ENCODE assay signal across 8 cellular contexts in the genomic region with DNA sequence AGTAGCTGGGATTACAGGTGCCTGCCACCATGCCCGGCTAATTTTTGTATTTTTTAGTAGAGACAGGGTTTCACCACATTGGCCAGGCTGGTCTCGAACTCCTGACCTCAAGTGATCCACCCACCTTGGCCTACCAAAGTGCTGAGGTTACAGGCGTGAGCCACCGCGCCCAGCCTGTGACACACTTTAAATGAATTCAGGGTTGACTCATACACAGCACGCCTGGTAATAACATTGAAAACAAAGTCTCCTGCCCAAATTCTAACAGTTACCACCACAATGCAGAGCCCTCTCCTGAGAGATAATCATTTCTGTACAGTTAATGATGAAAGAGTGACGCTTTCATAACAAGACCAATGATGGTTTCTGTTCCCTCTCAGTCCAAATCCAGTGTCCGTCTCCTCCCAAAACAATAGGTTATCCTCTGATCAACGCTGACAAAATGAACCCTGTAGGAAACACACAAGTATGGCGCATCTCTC. TPM values are rescaled to one million over a fixed set of nuclear protein-coding genes. Genes with fewer than 3 reads are reported as not detected.
DNase-seq lines count a peak whose midpoint lies in the region; ATAC-seq, FAIRE-seq and TF ChIP-seq lines count a peak whose summit lies in the region.
"Not testable (repeated sequence)": the region's sequence is repeated elsewhere in the genome, so short reads cannot be mapped to it uniquely, and the experiment has no call there.

No MANE protein-coding gene starts in this region.

- H3K36me3 Mint-ChIP-seq in activated T-helper 17 cell treated with anti-CD3 and anti-CD28 coated beads, Interleukin-2, amount 50 U/mL, for 72 hours (ENCODE audit: low read depth): peaks cover 31% of the 10 kb centered on the region

- TF ChIP-seq CTCF in keratinocyte (optimal IDR thresholded peaks at IDR 0.05 in 1 of 3, IDR thresholded peaks at IDR 0.05 in 1 of 3, conservative IDR thresholded peaks at IDR 0.05 in 1 of 3; ENCODE audit: extremely low read depth in 1 of 3, insufficient read depth in 2 of 3, low read length in 3 of 3); psoas muscle (IDR thresholded peaks at IDR 0.05); tibial nerve (IDR thresholded peaks at IDR 0.05): not testable (repeated sequence)

- not testable (repeated sequence) for TF ChIP-seq POLR2A in tibial nerve (IDR thresholded peaks at IDR 0.05)

- not testable (repeated sequence) for H4K20me1 ChIP-seq in keratinocyte (ENCODE audit: control insufficient read depth, extremely low read depth, insufficient read depth, low read length)

- H3K9me3 ChIP-seq in HUES48 (ENCODE audit: control insufficient read depth, insufficient read depth, low read length); SJCRH30 (replicated peaks); effector memory CD4-positive, alpha-beta T cell (ENCODE audit: control insufficient read depth, low read length); keratinocyte (ENCODE audit: control insufficient read depth, low read depth, low read length); psoas muscle; tibial nerve: not testable (repeated sequence)

- not testable (repeated sequence) for H3K9me1 ChIP-seq in keratinocyte (ENCODE audit: control insufficient read depth, extremely low read depth, insufficient read depth, low read length)

- 63 to 64% (median 63%) methylated on average over 10 of the region's 10 CpGs for WGBS in psoas muscle, 3 donors
- 67 to 70% methylated on average over 10 of the region's 10 CpGs for WGBS in tibial nerve, 2 donors

- DNase-seq in ELR (ENCODE audit: low read depth) (peak; percentile 92), keratinocyte (ENCODE audit: low read depth, low spot score) (peak; percentile 75)
- not testable (repeated sequence) for DNase-seq in SJCRH30; psoas muscle; tibial nerve (ENCODE audit: low spot score in 2 of 2)
- peak in 2 of 3 donors; percentile 11 to 18 for DNase-seq in effector memory CD4-positive, alpha-beta T cell

- H3K27ac Mint-ChIP-seq in activated T-helper 17 cell treated with anti-CD3 and anti-CD28 coated beads, Interleukin-2, amount 50 U/mL, for 72 hours: peak overlapping the region; percentile 99

- H3K4me2 ChIP-seq in keratinocyte (ENCODE audit: control insufficient read depth, extremely low read depth, insufficient read depth, low read depth, low read length): peak overlapping the region; percentile 83

- peaks cover 47% of the 10 kb centered on the region for H3K79me2 ChIP-seq in keratinocyte (ENCODE audit: control insufficient read depth, insufficient read depth, low read length)

- H3K4me1 Mint-ChIP-seq in activated T-helper 17 cell treated with anti-CD3 and anti-CD28 coated beads, Interleukin-2, amount 50 U/mL, for 72 hours: peaks cover 32% of the 10 kb centered on the region

- not testable (repeated sequence) for TF ChIP-seq EP300 in tibial nerve (IDR thresholded peaks at IDR 0.05)

- H3K27ac ChIP-seq in HUES48 (ENCODE audit: low read depth, low read length); SJCRH30: not testable (repeated sequence)
- H3K27ac ChIP-seq in effector memory CD4-positive, alpha-beta T cell (ENCODE audit: insufficient read depth, low read length, poor library complexity, severe bottlenecking): peak overlapping the region; percentile 73
- H3K27ac ChIP-seq in keratinocyte (ENCODE audit: control insufficient read depth, insufficient read depth, low read length) (peak overlapping the region; percentile 99), psoas muscle (peak overlapping the region; percentile 83), tibial nerve (peak overlapping the region in 2 of 4 donors; percentile 70 to 76)

- H3K27me3 Mint-ChIP-seq in activated T-helper 17 cell treated with anti-CD3 and anti-CD28 coated beads, Interleukin-2, amount 50 U/mL, for 72 hours: not testable (repeated sequence)

- dilution Hi-C loops in keratinocyte (cut with MboI; ENCODE audit: extremely low pct_ligation_motif_present, low sequenced_read_pairs): not testable (repeated sequence)

- ATAC-seq in activated T-helper 17 cell treated with anti-CD3 and anti-CD28 coated beads, Interleukin-2, amount 50 U/mL, for 72 hours (replicated peaks): peak; percentile 58
- not testable (repeated sequence) for ATAC-seq in psoas muscle

- not testable (repeated sequence) for H3K36me3 ChIP-seq in HUES48 (ENCODE audit: control insufficient read depth, insufficient read depth, low read length); SJCRH30; effector memory CD4-positive, alpha-beta T cell (ENCODE audit: control insufficient read depth, insufficient read depth, low read length); keratinocyte (ENCODE audit: control insufficient read depth in 2 of 2, extremely low read depth in 1 of 2, insufficient read depth in 2 of 2, low read length in 2 of 2); psoas muscle (ENCODE audit: insufficient read depth in 1 of 2, low read depth in 1 of 2); tibial nerve

- H3K4me3 ChIP-seq in HUES48 (ENCODE audit: low read depth, low read length) (peak overlapping the region; percentile 93), SJCRH30 (peak overlapping the region; percentile 81), keratinocyte (ENCODE audit: control insufficient read depth in 2 of 3, extremely low read depth in 1 of 3, insufficient read depth in 2 of 3, low read depth in 1 of 3, low read length in 3 of 3) (peak overlapping the region; percentile 76 to 98 (median 79)), psoas muscle (peak overlapping the region; percentile 99), tibial nerve (peak overlapping the region in 3 of 4 donors; percentile 76 to 93 (median 86))
- H3K4me3 ChIP-seq in effector memory CD4-positive, alpha-beta T cell (ENCODE audit: insufficient read depth, low read depth, low read length, poor library complexity, severe bottlenecking): peak overlapping the region; percentile 97

- H3K4me3 Mint-ChIP-seq in activated T-helper 17 cell treated with anti-CD3 and anti-CD28 coated beads, Interleukin-2, amount 50 U/mL, for 72 hours: peak overlapping the region; percentile 98

- intact Hi-C loops in psoas muscle (cut with DNase I): loop anchor here (5.0 kb wide), 1 partner anchor 91 kb away; the partner anchor contains the start of genes DEPDC5 (in 2 of the 2) and PRR14L (in 2 of the 2)

- H3K9me3 Mint-ChIP-seq in activated T-helper 17 cell treated with anti-CD3 and anti-CD28 coated beads, Interleukin-2, amount 50 U/mL, for 72 hours: not testable (repeated sequence)

- peak; percentile 48 for FAIRE-seq in keratinocyte (lab: Jason Lieb, UNC)

- H3K27me3 ChIP-seq in HUES48 (ENCODE audit: control insufficient read depth, insufficient read depth, low read length); SJCRH30; effector memory CD4-positive, alpha-beta T cell (replicated peaks; ENCODE audit: control insufficient read depth, insufficient read depth, low read length, poor library complexity, severe bottlenecking); keratinocyte (ENCODE audit: control insufficient read depth, extremely low read depth, insufficient read depth, low read length); psoas muscle (ENCODE audit: insufficient read depth in 3 of 3, low read length in 2 of 3); tibial nerve: not testable (repeated sequence)

- H2AFZ ChIP-seq in keratinocyte (ENCODE audit: control insufficient read depth, low read length): not testable (repeated sequence)

- H3K4me1 ChIP-seq in HUES48 (ENCODE audit: control insufficient read depth, insufficient read depth, low read length); SJCRH30; effector memory CD4-positive, alpha-beta T cell (ENCODE audit: control insufficient read depth, insufficient read depth, low read length, poor library complexity, severe bottlenecking): not testable (repeated sequence)
- H3K4me1 ChIP-seq in keratinocyte (ENCODE audit: control insufficient read depth, extremely low read depth, insufficient read depth, low read length) (peaks cover 32% of the 10 kb centered on the region), psoas muscle (peaks cover 14% of the 10 kb centered on the region), tibial nerve (peaks cover 0 to 29% (median 13%) of the 10 kb centered on the region in 4 donors)

- H3K9ac ChIP-seq in HUES48 (ENCODE audit: low read depth, low read length): peak overlapping the region; percentile 86; the same call in 1 of the 2 replicates
- H3K9ac ChIP-seq in keratinocyte (ENCODE audit: control insufficient read depth, extremely low read depth, insufficient read depth, low read length): peak overlapping the region; percentile 98

RNA-seq across cellular contexts. Expression of gene PISD, which starts 1.1 kb away (rescaled TPM):
- total RNA-seq in SJCRH30 (2014; rRNA removed; shearing (Covaris generic)): 18.6 and 20.1 TPM in 2 replicates
- 10 to 100 TPM; 41.1 to 44.1 TPM for total RNA-seq in activated T-helper 17 cell treated with anti-CD3 and anti-CD28 coated beads, Interleukin-2, amount 50 U/mL, for 72 hours
- 25.5 to 36.6 TPM (median 26.4 TPM) in 3 replicates for polyA plus RNA-seq in keratinocyte
- polyA plus RNA-seq in keratinocyte (2011; ENCODE audit: low read depth): 13.3 TPM
- 18.1 and 21.8 TPM in 2 replicates for polyA plus RNA-seq in keratinocyte (2011; cell fraction: cytosol; rRNA removed)
- polyA plus RNA-seq in keratinocyte (2011; cell fraction: nucleus; rRNA removed): 75.7 and 82.6 TPM in 2 replicates
- 29.1 and 32.1 TPM in 2 replicates for polyA plus RNA-seq in keratinocyte (2012; ENCODE audit: low replicate concordance)
- polyA minus RNA-seq in keratinocyte: 23.8 to 42.9 TPM (median 34.6 TPM) in 3 replicates
- polyA minus RNA-seq in keratinocyte (2011; cell fraction: cytosol; rRNA and poly(A)+ RNA removed): 36.1 TPM
- 36.1 and 36.8 TPM in 2 replicates for polyA minus RNA-seq in keratinocyte (2011; cell fraction: nucleus; rRNA and poly(A)+ RNA removed)
- 10 to 100 TPM; 11.1 to 24.2 (median 17.2) TPM for total RNA-seq in psoas muscle
- 10 to 100 TPM; 10.2 to 18.7 (median 15.2) TPM for polyA plus RNA-seq in psoas muscle
- total RNA-seq in tibial nerve: 10 to 100 TPM; 26.9 to 44.7 (median 36.2) TPM
